ENCODE assay signal across 8 cellular contexts in the genomic region with DNA sequence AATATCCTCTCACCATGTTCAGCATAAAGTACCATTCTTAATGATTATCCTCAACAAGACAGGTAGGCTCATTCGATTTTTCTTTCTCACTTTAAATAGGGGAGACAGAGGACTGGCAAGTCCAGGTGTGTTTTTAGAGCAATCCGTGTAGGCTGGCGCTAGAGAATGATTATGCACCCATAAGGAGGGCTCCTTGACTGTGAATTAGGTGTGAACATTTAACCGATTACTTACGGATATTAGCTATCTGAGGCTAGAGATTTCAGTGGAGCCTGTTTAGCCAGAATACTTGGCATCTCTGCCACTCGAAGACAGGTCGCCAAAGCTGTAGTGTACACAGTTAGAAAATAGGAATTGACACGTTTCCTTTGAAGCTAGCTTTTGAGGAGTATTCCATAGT. TPM values are rescaled to one million over a fixed set of nuclear protein-coding genes. Genes with fewer than 3 reads are reported as not detected.
DNase-seq lines count a peak whose midpoint lies in the region; ATAC-seq, FAIRE-seq and TF ChIP-seq lines count a peak whose summit lies in the region.

No MANE protein-coding gene starts in this region.

- H3K27me3 Mint-ChIP-seq in brain, result no peaks in the 10 kb centered on the region
- H3K27me3 Mint-ChIP-seq in naive thymus-derived CD8-positive, alpha-beta T cell, result no peaks in the 10 kb centered on the region

- H3K27ac Mint-ChIP-seq in brain, result peak overlapping the region in 4 of 5 experiments; percentile 19 to 91 (median 44)
- H3K27ac Mint-ChIP-seq in naive thymus-derived CD8-positive, alpha-beta T cell, result peak overlapping the region; percentile 27 to 95 (median 84)

- no peak overlapping the region for H3K9ac ChIP-seq in HCT116 (ENCODE audit: low read length)

- TF ChIP-seq POLR2A in A549 (IDR thresholded peaks at IDR 0.05; ENCODE audit: low read length), result no peak
- no peak for TF ChIP-seq POLR2A in HCT116 (IDR thresholded peaks at IDR 0.05; ENCODE audit: borderline replicate concordance, extremely low read depth, insufficient read depth, insufficient read length)

- TF ChIP-seq RAD21 in A549 (conservative IDR thresholded peaks at IDR 0.05 in 1 of 2, IDR thresholded peaks at IDR 0.05 in 1 of 2), result no peak
- TF ChIP-seq RAD21 in HCT116 (IDR thresholded peaks at IDR 0.05; ENCODE audit: low read depth), result no peak

- 91% methylated on average over 8 of the region's 8 CpGs for WGBS in A549 (ENCODE audit: missing lambda C conversion rate)

- peaks cover 7 to 15% (median 12%) of the 10 kb centered on the region in 5 experiments for H3K9me3 Mint-ChIP-seq in brain
- peaks cover 0 to 4% (median 2%) of the 10 kb centered on the region in 9 donors for H3K9me3 Mint-ChIP-seq in naive thymus-derived CD8-positive, alpha-beta T cell

- peaks cover 68% of the 10 kb centered on the region for H3K4me1 Mint-ChIP-seq in brain
- H3K4me1 Mint-ChIP-seq in naive thymus-derived CD8-positive, alpha-beta T cell, result peaks cover 24 to 79% (median 59%) of the 10 kb centered on the region in 4 donors

- no peaks in the 10 kb centered on the region for H3K9me2 ChIP-seq in HCT116 (ENCODE audit: insufficient read depth)

- H3K4me2 ChIP-seq in A549 (0 out of 3 replicates have a peak overlapping the region, but pooled peaks have one; percentile 93), HCT116 (ENCODE audit: low read length) (peak overlapping the region; percentile 90; the same call in 1 of the 2 replicates)

- no peaks in the 10 kb centered on the region for H4K20me1 ChIP-seq in HCT116 (ENCODE audit: insufficient read depth)

- H3K27ac ChIP-seq in A549 (no peak overlapping the region), HCT116 (ENCODE audit: low read depth, low read length) (no peak overlapping the region)

- peaks cover 23% of the 10 kb centered on the region for H3K4me1 ChIP-seq in A549
- H3K4me1 ChIP-seq in HCT116 (ENCODE audit: control insufficient read depth in 1 of 2, insufficient read depth in 2 of 2, low read length in 2 of 2), result peaks cover 17 to 41% of the 10 kb centered on the region in 2 experiments

- TF ChIP-seq EP300 in A549 (IDR thresholded peaks at IDR 0.05), result no peak

- peaks cover 41% of the 10 kb centered on the region for H3K79me2 ChIP-seq in HCT116 (ENCODE audit: insufficient read depth, low read length)

- POLR2A ChIA-PET in A549 (lab: Yijun Ruan, JAX), result interaction anchor here (0.6 kb wide), 2 partner anchors 54 to 181 kb away, joined by 5 to 18 read pairs; no protein-coding TSS in a partner anchor
- POLR2A ChIA-PET in HCT116 (lab: Charles Lee), result no interaction called here
- POLR2A ChIA-PET in naive thymus-derived CD8-positive, alpha-beta T cell (lab: Charles Lee), result interaction anchor here (0.7 to 3.9 kb wide), 2 partner anchors 54 to 416 kb away, joined by 5 to 37 read pairs; a partner anchor contains a TSS
- POLR2A ChIA-PET in HEK293T (lab: Yijun Ruan, JAX), result interaction anchor here (3.4 kb wide), 1 partner anchor 55 kb away, joined by 16 read pairs; no protein-coding TSS in a partner anchor

- H3K9me3 ChIP-seq in A549 (peaks cover 15% of the 10 kb centered on the region; the same call in 2 of the 3 replicates), HCT116 (ENCODE audit: control insufficient read depth in 1 of 2, insufficient read depth in 1 of 2, low read depth in 1 of 2, low read length in 2 of 2) (peaks cover 3% of the 10 kb centered on the region in 2 experiments; a peak in 2 of 4 replicates)

- BruUV-seq in HCT116 (replicated peaks; lab: Mats Ljungman, UMichigan), result no TSS peak

- ATAC-seq in A549 (no peak), HCT116 (no peak), HG03139 (IDR thresholded peaks at IDR 0.05; ENCODE audit: unreplicated experiment) (no peak)
- ATAC-seq in naive thymus-derived CD8-positive, alpha-beta T cell, result no peak

- CTCF ChIA-PET in A549 (lab: Yijun Ruan, JAX), result interaction anchor here (0.6 to 1.7 kb wide), 5 partner anchors 12 to 105 kb away, joined by 3 to 5 read pairs (median 4); no protein-coding TSS in a partner anchor
- CTCF ChIA-PET in HCT116 (lab: Charles Lee), result no interaction called here
- CTCF ChIA-PET in HEK293T (lab: Yijun Ruan, JAX), result interaction anchor here (0.7 kb wide), 1 partner anchor 9 kb away, joined by 3 read pairs; no protein-coding TSS in a partner anchor

- DNase-seq in A549 (ENCODE audit: low read depth in 1 of 2, low spot score in 1 of 2), result no peak
- no peak for DNase-seq in HCT116 (ENCODE audit: low read depth, low spot score)
- DNase-seq in naive thymus-derived CD8-positive, alpha-beta T cell, result no peak
- no peak for DNase-seq in occipital lobe (lab: John Stamatoyannopoulos, UW)
- DNase-seq in dedifferentiated amniotic fluid mesenchymal stem cell (ENCODE audit: extremely low spot score), result no peak
- no peak for DNase-seq in HEK293T (ENCODE audit: extremely low spot score)

- H3K4me3 ChIP-seq in A549, result no peak overlapping the region
- no peak overlapping the region for H3K4me3 ChIP-seq in HCT116 (replicated peaks in 1 of 2; ENCODE audit: low read depth in 1 of 2, low read length in 2 of 2)

- H3K27me3 ChIP-seq in HCT116 (ENCODE audit: insufficient read depth, low read length), result no peaks in the 10 kb centered on the region

- no peak for FAIRE-seq in A549 (lab: Jason Lieb, UNC)

- H2AFZ ChIP-seq in HCT116 (ENCODE audit: low read depth, low read length, poor library complexity, severe bottlenecking), result no peak overlapping the region

- peaks cover 51% of the 10 kb centered on the region for H3K36me3 Mint-ChIP-seq in brain
- peaks cover 0 to 39% (median 14%) of the 10 kb centered on the region in 3 donors for H3K36me3 Mint-ChIP-seq in naive thymus-derived CD8-positive, alpha-beta T cell

- RAD21 ChIA-PET in HCT116 (lab: Charles Lee; ENCODE audit: low non-redundant PET in 1 of 2, low total read pairs in 2 of 2, uncharacterized antibody in 2 of 2, unreplicated experiment in 2 of 2), result no interaction called here

- TF ChIP-seq CTCF in A549 (IDR thresholded peaks at IDR 0.05), result no peak
- TF ChIP-seq CTCF in HCT116 (IDR thresholded peaks at IDR 0.05 in 2 of 3, conservative IDR thresholded peaks at IDR 0.05 in 1 of 3; ENCODE audit: borderline replicate concordance in 1 of 3, insufficient read depth in 1 of 3, low read depth in 2 of 3, low read length in 2 of 3), result no peak
- TF ChIP-seq CTCF in brain (conservative IDR thresholded peaks at IDR 0.05), result no peak

- H3K36me3 ChIP-seq in HCT116 (ENCODE audit: control insufficient read depth in 1 of 2, insufficient read depth in 2 of 2, low read length in 2 of 2), result peaks cover 8 to 10% of the 10 kb centered on the region in 2 experiments; a peak in 3 of 4 replicates

- peak overlapping the region; percentile 68 to 91 (median 88) for H3K4me3 Mint-ChIP-seq in brain
- H3K4me3 Mint-ChIP-seq in naive thymus-derived CD8-positive, alpha-beta T cell, result peak overlapping the region in 9 of 10 donors; percentile 12 to 92 (median 90)

- intact Hi-C loops in HCT116 (cut with micrococcal nuclease), result no loop called here

TF ChIP-seq in A549, 52 proteins besides CTCF, POLR2A, EP300 and RAD21 (continues in another document):
- TF ChIP-seq HEYL (CRISPR knock-in tag; IDR thresholded peaks at IDR 0.05) (no peak), POLR2AphosphoS2 (conservative IDR thresholded peaks at IDR 0.05; ENCODE audit: low read length) (no peak), ZC3H11A (IDR thresholded peaks at IDR 0.05) (no peak), HOXB13 (CRISPR knock-in tag; IDR thresholded peaks at IDR 0.05; ENCODE audit: low read depth) (no peak), HOXB5 (CRISPR knock-in tag; IDR thresholded peaks at IDR 0.05) (no peak), ZFP36 (IDR thresholded peaks at IDR 0.05; ENCODE audit: borderline replicate concordance, partially characterized antibody) (no peak), MAFK (IDR thresholded peaks at IDR 0.05; ENCODE audit: partially characterized antibody) (no peak), CHD4 (IDR thresholded peaks at IDR 0.05; ENCODE audit: borderline replicate concordance) (no peak), RFX5 (IDR thresholded peaks at IDR 0.05) (no peak)

TF ChIP-seq in HCT116, 20 proteins besides CTCF, POLR2A, EP300 and RAD21 (continues in another document):
- no peak for TF ChIP-seq POLR2AphosphoS5 (IDR thresholded peaks at IDR 0.05; ENCODE audit: low read depth, low read length)
- TF ChIP-seq EZH2 (IDR thresholded peaks at IDR 0.05), result no peak
- TF ChIP-seq SIN3A (IDR thresholded peaks at IDR 0.05; ENCODE audit: low read depth), result no peak
- TF ChIP-seq EGR1 (IDR thresholded peaks at IDR 0.05; ENCODE audit: low read depth), result no peak
- TF ChIP-seq, protein P1, sequence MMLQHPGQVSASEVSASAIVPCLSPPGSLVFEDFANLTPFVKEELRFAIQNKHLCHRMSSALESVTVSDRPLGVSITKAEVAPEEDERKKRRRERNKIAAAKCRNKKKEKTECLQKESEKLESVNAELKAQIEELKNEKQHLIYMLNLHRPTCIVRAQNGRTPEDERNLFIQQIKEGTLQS (IDR thresholded peaks at IDR 0.05), result no peak
- TF ChIP-seq JUND (IDR thresholded peaks at IDR 0.05), result no peak

TF ChIP-seq in HEK293T, 16 proteins besides CTCF, POLR2A, EP300 and RAD21:
- TF ChIP-seq NFRKB (IDR thresholded peaks at IDR 0.05) (no peak), SUZ12 (IDR thresholded peaks at IDR 0.05) (no peak), CTBP1 (IDR thresholded peaks at IDR 0.05; ENCODE audit: borderline replicate concordance) (no peak), LEF1 (IDR thresholded peaks at IDR 0.05; ENCODE audit: borderline replicate concordance) (no peak), TARDBP (IDR thresholded peaks at IDR 0.05) (no peak), FOXK2 (IDR thresholded peaks at IDR 0.05) (no peak), FOXM1 (IDR thresholded peaks at IDR 0.05; ENCODE audit: borderline replicate concordance) (no peak), SP1 (IDR thresholded peaks at IDR 0.05) (no peak), BHLHE40 (IDR thresholded peaks at IDR 0.05; ENCODE audit: borderline replicate concordance) (no peak), ZNF384 (IDR thresholded peaks at IDR 0.05) (no peak), FOXA1 (IDR thresholded peaks at IDR 0.05) (no peak), HDGF (IDR thresholded peaks at IDR 0.05; ENCODE audit: borderline replicate concordance) (no peak), ELF4 (IDR thresholded peaks at IDR 0.05) (no peak), L3MBTL2 (conservative IDR thresholded peaks at IDR 0.05) (no peak), ARNT (IDR thresholded peaks at IDR 0.05) (no peak)

RNA-seq across cellular contexts. Expression of a gene that starts 1.9 kb away (rescaled TPM):
- polyA plus RNA-seq in A549 (2011; rRNA removed), result 27.5 and 29.1 TPM in 2 replicates
- polyA plus RNA-seq in A549 (2012; cell fraction: cytosol; rRNA removed), result 13.9 and 26.0 TPM in 2 replicates
- polyA plus RNA-seq in A549 (2012; cell fraction: nucleus; rRNA removed), result 24.6 and 30.1 TPM in 2 replicates
- 32.2 to 40.4 TPM (median 40.4 TPM) in 3 replicates for polyA plus RNA-seq in A549 (2017; fragmentation: RNase III; extraction: RNeasy Plus Mini Kit Qiagen cat#74134 plus additional on column Dnase treatment)
- polyA minus RNA-seq in A549 (2011; rRNA and poly(A)+ RNA removed), result 11.3 and 21.8 TPM in 2 replicates
- 59.7 TPM for total RNA-seq in HCT116 (2021; ENCODE audit: unreplicated experiment)
- 31.2 and 34.2 TPM in 2 replicates for polyA plus RNA-seq in HCT116 (2012)
- polyA plus RNA-seq in brain (ENCODE audit: insufficient read depth, low read depth, low replicate concordance), result 129 TPM
- total RNA-seq in naive thymus-derived CD8-positive, alpha-beta T cell, result 10 to 100 TPM; 26.5 to 32.9 TPM
- polyA plus RNA-seq in naive thymus-derived CD8-positive, alpha-beta T cell, result 1 to 10 TPM; 7.7 to 9.5 (median 8.9) TPM
- total RNA-seq in occipital lobe, result 66.9 TPM
